Comparison of ENCODE assay signal across 15 cellular contexts in the genomic region with DNA sequence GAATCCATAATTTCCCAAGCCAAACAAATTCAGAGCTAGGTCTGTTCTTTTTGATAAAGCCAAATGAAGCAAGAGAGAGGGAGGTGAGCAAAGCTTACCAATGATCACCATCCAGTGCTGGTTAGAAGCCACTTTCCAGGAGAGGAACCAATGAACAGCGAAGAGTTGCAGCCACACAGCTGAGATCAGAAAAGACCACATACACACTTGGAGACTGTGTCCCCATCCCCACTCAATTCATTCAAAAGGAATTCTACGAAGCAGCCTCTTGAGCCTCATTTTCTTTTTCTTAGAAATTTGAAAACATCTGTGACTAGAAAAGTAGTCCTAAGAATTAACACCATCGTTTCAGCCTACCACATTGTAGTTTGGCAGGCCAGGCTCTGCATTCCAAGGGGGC. TPM values are rescaled to one million over a fixed set of nuclear protein-coding genes. Genes with fewer than 3 reads are reported as not detected.
"Had no signal": no experiment of that assay in that cellular context is flagged by ENCODE, and none has a peak within 500 bp of the region (broad histone marks: within the 10 kb centered on the region; RNA-seq: fewer than 3 reads in every experiment).

No MANE protein-coding gene starts in this region.

- H3K27ac ChIP-seq: vagina had no signal

- H3K27ac Mint-ChIP-seq: activated naive CD4-positive, alpha-beta T cell treated with anti-CD3 and anti-CD28 coated beads, Interleukin-2, amount 50 U/mL, for 24 hours; stimulated activated memory B cell treated with anti-CD40 and anti-IgM and Interleukin-4, amounts not matched to agents 10 μg/mL and 1 μg/mL and 100 μg/mL, for 72 hours had no signal

- DNase-seq: activated CD4-positive, alpha-beta T cell treated with anti-CD3 and anti-CD28 coated beads, Interleukin-2, amount 50 U/mL, for 48 hours; activated CD4-positive, CD25-positive, alpha-beta regulatory T cell treated with anti-CD3 and anti-CD28 coated beads, Interleukin-2, amount 50 U/mL, for 72 hours; amniotic stem cell; caudate nucleus; left colon; pancreas; retina; SW 1271; T1000 had no signal

- H3K27me3 ChIP-seq: pancreas, tibial nerve, vagina had no signal

- H3K4me3 Mint-ChIP-seq: activated naive CD4-positive, alpha-beta T cell treated with anti-CD3 and anti-CD28 coated beads, Interleukin-2, amount 50 U/mL, for 24 hours; stimulated activated memory B cell treated with anti-CD40 and anti-IgM and Interleukin-4, amounts not matched to agents 10 μg/mL and 1 μg/mL and 100 μg/mL, for 72 hours had no signal

- H3K4me3 ChIP-seq: lung, pancreas, tibial nerve, vagina had no signal

- ATAC-seq: left colon; pancreas; stimulated activated memory B cell treated with anti-CD40 and anti-IgM and Interleukin-4, amounts not matched to agents 10 μg/mL and 1 μg/mL and 100 μg/mL, for 72 hours had no signal

- H3K27me3 Mint-ChIP-seq: activated naive CD4-positive, alpha-beta T cell treated with anti-CD3 and anti-CD28 coated beads, Interleukin-2, amount 50 U/mL, for 24 hours had no signal

- H3K9me3 Mint-ChIP-seq: activated naive CD4-positive, alpha-beta T cell treated with anti-CD3 and anti-CD28 coated beads, Interleukin-2, amount 50 U/mL, for 24 hours; stimulated activated memory B cell treated with anti-CD40 and anti-IgM and Interleukin-4, amounts not matched to agents 10 μg/mL and 1 μg/mL and 100 μg/mL, for 72 hours had no signal

- H3K9me3 ChIP-seq: pancreas, tibial nerve, vagina had no signal

RNA-seq across cellular contexts. Expression of gene CHRNB2, which starts 18.2 kb away (rescaled TPM):
- total RNA-seq: subcutaneous adipose tissue, tibial nerve had no signal
